ENCODE assay signal across 11 cellular contexts in the genomic region with DNA sequence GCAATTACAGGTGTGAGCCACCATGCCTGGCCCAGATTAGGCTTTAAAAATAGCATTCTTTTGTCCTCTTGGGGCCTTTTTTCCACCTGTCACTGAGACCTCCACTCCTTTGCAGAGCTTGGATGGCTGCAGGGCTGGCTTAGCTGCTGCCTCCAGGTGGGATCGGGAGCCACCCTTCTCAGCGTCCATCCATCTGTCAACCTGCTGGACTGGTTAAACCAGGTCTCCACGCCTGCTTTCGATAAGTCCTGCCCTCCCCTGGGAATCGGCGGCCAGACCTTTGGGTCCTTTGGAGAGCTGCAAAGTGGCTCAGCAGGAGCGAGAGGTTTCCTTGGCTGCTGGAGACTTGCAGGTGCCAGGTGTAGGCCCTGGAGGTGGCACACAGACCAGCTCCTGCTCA. TPM values are rescaled to one million over a fixed set of nuclear protein-coding genes. Genes with fewer than 3 reads are reported as not detected.
DNase-seq lines count a peak whose midpoint lies in the region; ATAC-seq and TF ChIP-seq lines count a peak whose summit lies in the region.
"Had no signal": no experiment of that assay in that cellular context is flagged by ENCODE, and none has a peak within 500 bp of the region (broad histone marks: within the 10 kb centered on the region; RNA-seq: fewer than 3 reads in every experiment).

No MANE protein-coding gene starts in this region.

- H3K9me3 Mint-ChIP-seq in glutamatergic neuron (ENCODE audit: unreplicated experiment) = peaks cover 5% of the 10 kb centered on the region

- H3K36me3 ChIP-seq in heart right ventricle (no peaks in the 10 kb centered on the region), kidney epithelial cell (ENCODE audit: control insufficient read depth, insufficient read depth, low read length) (no peaks in the 10 kb centered on the region), vagina (no peaks in the 10 kb centered on the region)

- DNase-seq in heart right ventricle (no peak), left cardiac atrium (no peak), NCI-H774 (lab: John Stamatoyannopoulos, UW) (peak; percentile 2), kidney epithelial cell (ENCODE audit: low read depth) (no peak), vagina (ENCODE audit: extremely low spot score in 2 of 2) (no peak), glutamatergic neuron (no peak), Kasumi-1 (lab: John Stamatoyannopoulos, UW) (no peak), amygdala (lab: John Stamatoyannopoulos, UW) (no peak)
- DNase-seq: NCI-H2171 treated with DMSO at 0.1 percent for 48 hours, retina, T-helper 1 cell had no signal

- intact Hi-C loops in heart right ventricle (cut with DNase I) = no loop called here
- intact Hi-C loops in left cardiac atrium (cut with DNase I) = no loop called here
- intact Hi-C loops in vagina (cut with DNase I) = no loop called here

- no peaks in the 10 kb centered on the region for H3K9me3 ChIP-seq in heart right ventricle
- H3K9me3 ChIP-seq in vagina = no peaks in the 10 kb centered on the region

- ATAC-seq in heart right ventricle (no peak), left cardiac atrium (no peak)

- H3K4me1 Mint-ChIP-seq in glutamatergic neuron (ENCODE audit: low read depth, unreplicated experiment) = peaks cover 6% of the 10 kb centered on the region

- H3K4me3 ChIP-seq in heart right ventricle (no peak overlapping the region), kidney epithelial cell (ENCODE audit: low read depth, low read length) (no peak overlapping the region), vagina (no peak overlapping the region)

- peaks cover 6% of the 10 kb centered on the region for H3K27me3 Mint-ChIP-seq in glutamatergic neuron (ENCODE audit: unreplicated experiment)

- no peak overlapping the region for H3K4me3 Mint-ChIP-seq in glutamatergic neuron (ENCODE audit: unreplicated experiment)

- no peaks in the 10 kb centered on the region for H3K36me3 Mint-ChIP-seq in glutamatergic neuron (ENCODE audit: unreplicated experiment)

- H3K27ac ChIP-seq in heart right ventricle = peak overlapping the region in 8 of 10 donors; percentile 24 to 88 (median 69)
- H3K27ac ChIP-seq in vagina = peak overlapping the region; percentile 53

- H3K27me3 ChIP-seq in heart right ventricle (no peaks in the 10 kb centered on the region), kidney epithelial cell (ENCODE audit: control insufficient read depth, insufficient read depth, low read length) (no peaks in the 10 kb centered on the region), vagina (no peaks in the 10 kb centered on the region)

- no peak for TF ChIP-seq POLR2A in vagina (IDR thresholded peaks at IDR 0.05)

- no peak for TF ChIP-seq CTCF in heart right ventricle (IDR thresholded peaks at IDR 0.05)
- peak; percentile 3 for TF ChIP-seq CTCF in kidney epithelial cell (IDR thresholded peaks at IDR 0.05; ENCODE audit: insufficient read depth, low read length, poor library complexity, severe bottlenecking)
- no peak for TF ChIP-seq CTCF in vagina (IDR thresholded peaks at IDR 0.05)
- TF ChIP-seq CTCF in glutamatergic neuron (IDR thresholded peaks at IDR 0.05; ENCODE audit: partially characterized antibody, unreplicated experiment) = no peak

- no peak overlapping the region for H3K27ac Mint-ChIP-seq in glutamatergic neuron (ENCODE audit: unreplicated experiment)

- 85 to 89% methylated on average over 7 of the region's 7 CpGs for WGBS in heart right ventricle, 2 donors

- H3K4me1 ChIP-seq in heart right ventricle = peaks cover 10 to 83% (median 70%) of the 10 kb centered on the region in 9 donors
- H3K4me1 ChIP-seq in vagina = peaks cover 52% of the 10 kb centered on the region

RNA-seq across cellular contexts. Expression of a gene that starts 23.4 kb away (rescaled TPM):
- 100 to 1,000 TPM in 3 of 10 donors, 10 to 100 TPM in 7; 53.9 to 143 (median 71.0) TPM for total RNA-seq in heart right ventricle
- 10 to 100 TPM; 29.3 to 33.3 TPM for polyA plus RNA-seq in heart right ventricle
- total RNA-seq in left cardiac atrium = 10 to 100 TPM; 58.5 to 95.4 TPM
- total RNA-seq in kidney epithelial cell = 23.8 and 30.4 TPM in 2 replicates
- 28.7 TPM for total RNA-seq in vagina
- total RNA-seq in glutamatergic neuron (ENCODE audit: unreplicated experiment) = 85.7 TPM

RNA-seq across cellular contexts. Expression of a gene that starts 59.4 kb away (rescaled TPM):
- 10 to 100 TPM in 7 of 10 donors, 1 to 10 TPM in 3; 5.5 to 16.7 (median 11.8) TPM for total RNA-seq in heart right ventricle
- 1 to 10 TPM; 4.0 to 6.4 TPM for polyA plus RNA-seq in heart right ventricle
- total RNA-seq in left cardiac atrium = 1 to 10 TPM; 6.5 to 8.1 TPM
- 180 and 210 TPM in 2 replicates for total RNA-seq in kidney epithelial cell
- total RNA-seq in vagina = 32.9 TPM
- 0.27 TPM for total RNA-seq in glutamatergic neuron (ENCODE audit: unreplicated experiment)
